12 cellular contexts compared by ENCODE assay signal in genomic region chr11:65538232-65538914, GRCh38. TPM values are rescaled to one million over a fixed set of nuclear protein-coding genes. Genes with fewer than 3 reads are reported as not detected.
DNase-seq lines count a peak whose midpoint lies in the region; ATAC-seq, FAIRE-seq and TF ChIP-seq lines count a peak whose summit lies in the region.
"Had no signal": no experiment of that assay in that cellular context is flagged by ENCODE, and none has a peak within 500 bp of the region (broad histone marks: within the 10 kb centered on the region; RNA-seq: fewer than 3 reads in every experiment).

No MANE protein-coding gene starts in this region.

- H2AFZ ChIP-seq in HCT116 (ENCODE audit: low read depth, low read length, poor library complexity, severe bottlenecking) (no peak overlapping the region), K562 (ENCODE audit: low read depth, low read length) (no peak overlapping the region), neural progenitor cell (replicated peaks) (no peak overlapping the region)

- peaks cover 9% of the 10 kb centered on the region for H3K4me1 Mint-ChIP-seq in CD4-positive, alpha-beta T cell (ENCODE audit: low read depth)
- peaks cover 7% of the 10 kb centered on the region for H3K4me1 Mint-ChIP-seq in neural progenitor cell

- no peaks in the 10 kb centered on the region for H3K9me2 ChIP-seq in HCT116 (ENCODE audit: insufficient read depth)

- H3K4me1 ChIP-seq in HCT116 (ENCODE audit: control insufficient read depth in 1 of 2, insufficient read depth in 2 of 2, low read length in 2 of 2) (peaks cover 13 to 39% of the 10 kb centered on the region in 2 experiments; a peak in 3 of 4 replicates), K562 (replicated peaks in 1 of 2; ENCODE audit: control insufficient read depth in 2 of 2, insufficient read depth in 2 of 2, low read length in 2 of 2) (peaks cover 9 to 46% of the 10 kb centered on the region in 2 experiments), neural progenitor cell (peaks cover 19% of the 10 kb centered on the region)

- BruUV-seq in HCT116 (replicated peaks; lab: Mats Ljungman, UMichigan): TSS peak; percentile 45
- TSS peak; percentile 58 for BruUV-seq in K562 (replicated peaks; lab: Mats Ljungman, UMichigan)

- no peak for TF ChIP-seq CTCF in CD4-positive, alpha-beta T cell (IDR thresholded peaks at IDR 0.05)
- TF ChIP-seq CTCF in HCT116 (IDR thresholded peaks at IDR 0.05 in 2 of 3, conservative IDR thresholded peaks at IDR 0.05 in 1 of 3; ENCODE audit: borderline replicate concordance in 1 of 3, insufficient read depth in 1 of 3, low read depth in 2 of 3, low read length in 2 of 3) (no peak), K562 (IDR thresholded peaks at IDR 0.05 in 2 of 3, conservative IDR thresholded peaks at IDR 0.05 in 1 of 3; ENCODE audit: insufficient read depth in 2 of 3, low read depth in 1 of 3, low read length in 3 of 3) (no peak), neural progenitor cell (IDR thresholded peaks at IDR 0.05) (no peak)

- peaks cover 24% of the 10 kb centered on the region for H3K79me2 ChIP-seq in HCT116 (ENCODE audit: insufficient read depth, low read length)
- no peaks in the 10 kb centered on the region; the same call in 2 of the 3 replicates for H3K79me2 ChIP-seq in K562 (ENCODE audit: control insufficient read depth, insufficient read depth, low read length)
- no peaks in the 10 kb centered on the region for H3K79me2 ChIP-seq in neural progenitor cell (ENCODE audit: low read depth)

- FAIRE-seq in K562 (lab: Jason Lieb, UNC): no peak

- ATAC-seq in CD4-positive, alpha-beta T cell (ENCODE audit: poor library complexity): no peak
- ATAC-seq in HCT116: no peak
- no peak for ATAC-seq in K562
- ATAC-seq in HG02840 (IDR thresholded peaks at IDR 0.05; ENCODE audit: low FRiP score, unreplicated experiment): no peak
- ATAC-seq in GM19351 (IDR thresholded peaks at IDR 0.05; ENCODE audit: unreplicated experiment): no peak
- ATAC-seq: foreskin keratinocyte had no signal

- no peak for TF ChIP-seq RAD21 in HCT116 (IDR thresholded peaks at IDR 0.05; ENCODE audit: low read depth)
- TF ChIP-seq RAD21 in K562 (CRISPR knock-in tag; conservative IDR thresholded peaks at IDR 0.05 in 1 of 2, IDR thresholded peaks at IDR 0.05 in 1 of 2): no peak

- 93% methylated on average over 39 of the region's 43 CpGs for WGBS in K562 (ENCODE audit: insufficient coverage, low coverage, missing lambda C conversion rate)

- intact Hi-C loops in CD4-positive, alpha-beta T cell (cut with DNase I, micrococcal nuclease): no loop called here
- intact Hi-C loops in HCT116 (cut with micrococcal nuclease) (no loop called here), K562 (cut with micrococcal nuclease) (no loop called here)

- no peak for TF ChIP-seq POLR2A in HCT116 (IDR thresholded peaks at IDR 0.05; ENCODE audit: borderline replicate concordance, extremely low read depth, insufficient read depth, insufficient read length)
- TF ChIP-seq POLR2A in K562 (conservative IDR thresholded peaks at IDR 0.05): no peak

- CTCF ChIA-PET in CD4-positive, alpha-beta T cell (lab: Charles Lee): interaction anchor here (1.2 to 3.0 kb wide), 4 partner anchors 13 to 56 kb away, joined by 3 to 30 read pairs (median 4); partner anchors contain the start of gene EHBP1L1
- CTCF ChIA-PET in HCT116 (lab: Charles Lee) (no interaction called here), K562 (lab: Yijun Ruan, JAX; ENCODE audit: low intra/inter-chr PET ratio) (no interaction called here)

- H3K27ac Mint-ChIP-seq in CD4-positive, alpha-beta T cell: peak overlapping the region; percentile 44
- no peak overlapping the region for H3K27ac Mint-ChIP-seq in neural progenitor cell

- in situ Hi-C loops in K562 (cut with MboI): no loop called here

- H3K9me3 ChIP-seq in CD4-positive, alpha-beta T cell (ENCODE audit: control insufficient read depth, low read length): no peaks in the 10 kb centered on the region
- H3K9me3 ChIP-seq in HCT116 (ENCODE audit: control insufficient read depth in 1 of 2, insufficient read depth in 1 of 2, low read depth in 1 of 2, low read length in 2 of 2): no peaks in the 10 kb centered on the region
- H3K9me3 ChIP-seq in K562 (replicated peaks; ENCODE audit: control insufficient read depth, insufficient read depth, low read depth, low read length): no peaks in the 10 kb centered on the region
- no peaks in the 10 kb centered on the region for H3K9me3 ChIP-seq in neural progenitor cell (ENCODE audit: low read depth)

- peaks cover 29% of the 10 kb centered on the region for H3F3A ChIP-seq in neural progenitor cell (ENCODE audit: low read depth)

- RAD21 ChIA-PET in HCT116 (lab: Charles Lee; ENCODE audit: low non-redundant PET in 1 of 2, low total read pairs in 2 of 2, uncharacterized antibody in 2 of 2, unreplicated experiment in 2 of 2): no interaction called here

- POLR2A ChIA-PET in CD4-positive, alpha-beta T cell (lab: Charles Lee): interaction anchor here (1.2 to 4.8 kb wide), 5 partner anchors 8 to 114 kb away, joined by 3 to 32 read pairs (median 4); partner anchors contain the start of genes FAM89B, MAP3K11, PCNX3 and SCYL1
- POLR2A ChIA-PET in HCT116 (lab: Charles Lee): interaction anchor here (0.6 to 2.8 kb wide), 4 partner anchors 8 to 38 kb away, joined by 3 to 16 read pairs (median 4); partner anchors contain the start of gene SCYL1
- POLR2A ChIA-PET in K562 (lab: Yijun Ruan, JAX): interaction anchor here (0.7 to 6.5 kb wide), 7 partner anchors 8 to 115 kb away, joined by 3 to 48 read pairs (median 4); partner anchors contain the start of genes NEAT1 and SCYL1

- H3K4me2 ChIP-seq in HCT116 (ENCODE audit: low read length) (peak overlapping the region; percentile 94), K562 (ENCODE audit: insufficient read depth, low read length) (no peak overlapping the region), neural progenitor cell (peak overlapping the region; percentile 77)

- no peaks in the 10 kb centered on the region for H3K27me3 ChIP-seq in CD4-positive, alpha-beta T cell (ENCODE audit: control insufficient read depth, insufficient read depth, low read length)
- H3K27me3 ChIP-seq in HCT116 (ENCODE audit: insufficient read depth, low read length) (no peaks in the 10 kb centered on the region), K562 (ENCODE audit: control insufficient read depth in 2 of 2, insufficient read depth in 2 of 2, low read length in 2 of 2) (no peaks in the 10 kb centered on the region), neural progenitor cell (peaks cover 61% of the 10 kb centered on the region)
- H3K27me3 ChIP-seq: foreskin keratinocyte had no signal

- peak overlapping the region; percentile 60 for H3K4me3 Mint-ChIP-seq in CD4-positive, alpha-beta T cell
- peak overlapping the region; percentile 75 for H3K4me3 Mint-ChIP-seq in neural progenitor cell

- H3K27ac ChIP-seq in CD4-positive, alpha-beta T cell (ENCODE audit: low read depth, low read length): no peak overlapping the region
- H3K27ac ChIP-seq in HCT116 (ENCODE audit: low read depth, low read length) (peak overlapping the region; percentile 100), K562 (ENCODE audit: extremely low read depth, low read depth, low read length) (no peak overlapping the region), neural progenitor cell (no peak overlapping the region)
- H3K27ac ChIP-seq: foreskin keratinocyte had no signal

- H3K9me3 Mint-ChIP-seq in CD4-positive, alpha-beta T cell: no peaks in the 10 kb centered on the region
- no peaks in the 10 kb centered on the region for H3K9me3 Mint-ChIP-seq in neural progenitor cell

- H3K36me3 ChIP-seq in HCT116 (ENCODE audit: control insufficient read depth in 1 of 2, insufficient read depth in 2 of 2, low read length in 2 of 2) (peaks cover 3 to 4% of the 10 kb centered on the region in 2 experiments; a peak in 3 of 4 replicates), K562 (ENCODE audit: control insufficient read depth, insufficient read depth, low read length) (peaks cover 53% of the 10 kb centered on the region; the same call in 1 of the 3 replicates), neural progenitor cell (no peaks in the 10 kb centered on the region)

- H3K4me3 ChIP-seq in HCT116 (replicated peaks in 1 of 2; ENCODE audit: low read depth in 1 of 2, low read length in 2 of 2) (peak overlapping the region; percentile 68 to 85), K562 (no peak overlapping the region), neural progenitor cell (peak overlapping the region; percentile 48)

- H3K9ac ChIP-seq in HCT116 (ENCODE audit: low read length) (peak overlapping the region; percentile 82), K562 (ENCODE audit: insufficient read depth in 1 of 2, low read depth in 2 of 2, low read length in 2 of 2) (no peak overlapping the region), neural progenitor cell (no peak overlapping the region)

- no peak for TF ChIP-seq EP300 in K562 (IDR thresholded peaks at IDR 0.05; ENCODE audit: low read length)

- no peaks in the 10 kb centered on the region for H3K9me1 ChIP-seq in K562 (ENCODE audit: control insufficient read depth, insufficient read depth, low read length)

- DNase-seq in CD4-positive, alpha-beta T cell: no peak
- DNase-seq in HCT116 (ENCODE audit: low read depth, low spot score): no peak
- no peak for DNase-seq in K562 (ENCODE audit: extremely low read depth in 1 of 4, low spot score in 3 of 4)
- DNase-seq in neural progenitor cell (ENCODE audit: low spot score): no peak
- DNase-seq in stimulated activated naive CD4-positive, alpha-beta T cell (lab: John Stamatoyannopoulos, UW): no peak
- DNase-seq: COR-L47, foreskin keratinocyte, NCI-H1694, NCI-H774, SHP77 treated with DMSO at 0.1 percent for 48 hours had no signal

- peaks cover 47% of the 10 kb centered on the region for H3K36me3 Mint-ChIP-seq in CD4-positive, alpha-beta T cell (ENCODE audit: low read depth)
- peaks cover 14% of the 10 kb centered on the region for H3K36me3 Mint-ChIP-seq in neural progenitor cell

- H3K27me3 Mint-ChIP-seq in CD4-positive, alpha-beta T cell: no peaks in the 10 kb centered on the region
- H3K27me3 Mint-ChIP-seq in neural progenitor cell (ENCODE audit: insufficient read depth, low read depth): peaks cover 16% of the 10 kb centered on the region

- H4K20me1 ChIP-seq in HCT116 (ENCODE audit: insufficient read depth) (no peaks in the 10 kb centered on the region), K562 (replicated peaks; ENCODE audit: control insufficient read depth, insufficient read depth, low read length) (no peaks in the 10 kb centered on the region), neural progenitor cell (ENCODE audit: low read depth) (peaks cover 35% of the 10 kb centered on the region)

RNA-seq across cellular contexts. Expression of gene SCYL1, which starts 13.5 kb away (rescaled TPM):
- total RNA-seq in CD4-positive, alpha-beta T cell: 10 to 100 TPM; 57.4 to 60.7 TPM
- total RNA-seq in HCT116 (2021; ENCODE audit: unreplicated experiment): 104 TPM
- 82.4 and 84.4 TPM in 2 replicates for polyA plus RNA-seq in HCT116 (2012)
- total RNA-seq in K562 (2011; cell fraction: chromatin; rRNA removed; ENCODE audit: low replicate concordance): 59.7 and 207 TPM in 2 replicates
- total RNA-seq in K562 (2011; cell fraction: nucleolus; rRNA removed): 125 and 130 TPM in 2 replicates
- 91.0 and 98.2 TPM in 2 replicates for total RNA-seq in K562 (2011; cell fraction: nucleoplasm; rRNA removed)
- total RNA-seq in K562 (2014; rRNA removed): 145 and 156 TPM in 2 replicates
- 14.2 and 20.2 TPM in 2 replicates for total RNA-seq in K562 (2014; rRNA removed; fragmentation: Illumina TruSeq; extraction: Trizol)
- total RNA-seq in K562 (2015; rRNA removed; fragmentation: Illumina TruSeq; extraction: Trizol): 57.6 and 59.0 TPM in 2 replicates
- total RNA-seq in K562 (2021): 113 and 115 TPM in 2 replicates
- polyA plus RNA-seq in K562 (2011; rRNA removed): 55.0 and 79.2 TPM in 2 replicates
- polyA plus RNA-seq in K562 (2011; cell fraction: cytosol; rRNA removed): 121 and 188 TPM in 2 replicates
- polyA plus RNA-seq in K562 (2011; cell fraction: nucleus; rRNA removed): 124 and 172 TPM in 2 replicates
- 54.7 and 95.3 TPM in 2 replicates for polyA plus RNA-seq in K562 (2012)
- 76.1 and 81.3 TPM in 2 replicates for polyA plus RNA-seq in K562 (2014; fragmentation: Illumina TruSeq; extraction: Trizol)
- 1 to 10 TPM; 1.9 to 4.7 TPM for polyA plus RNA-seq in K562 (2014; fragmentation: Nextera tagmentation; extraction: Ambion mirVana)
- 96.0 and 104 TPM in 2 replicates for polyA plus RNA-seq in K562 (2014; rRNA removed)
- 27.0 and 42.0 TPM in 2 replicates for polyA minus RNA-seq in K562 (2011; rRNA and poly(A)+ RNA removed)
- 62.5 and 74.3 TPM in 2 replicates for polyA minus RNA-seq in K562 (2011; cell fraction: cytosol; rRNA and poly(A)+ RNA removed)
- polyA minus RNA-seq in K562 (2011; cell fraction: nucleus; rRNA and poly(A)+ RNA removed): 31.2 and 38.2 TPM in 2 replicates
- 16.9 and 45.2 TPM in 2 replicates for total RNA-seq in neural progenitor cell (ENCODE audit: low replicate concordance)

RNA-seq across cellular contexts. Expression of gene LTBP3, which starts 19.8 kb away (rescaled TPM):
- total RNA-seq in CD4-positive, alpha-beta T cell: 100 to 1,000 TPM; 236 to 238 TPM
- total RNA-seq in HCT116 (2021; ENCODE audit: unreplicated experiment): 248 TPM
- polyA plus RNA-seq in HCT116 (2012): 238 and 328 TPM in 2 replicates
- 78.9 and 182 TPM in 2 replicates for total RNA-seq in K562 (2011; cell fraction: chromatin; rRNA removed; ENCODE audit: low replicate concordance)
- total RNA-seq in K562 (2011; cell fraction: nucleolus; rRNA removed): 71.7 and 81.2 TPM in 2 replicates
- 77.2 and 120 TPM in 2 replicates for total RNA-seq in K562 (2011; cell fraction: nucleoplasm; rRNA removed)
- 15.0 and 19.3 TPM in 2 replicates for total RNA-seq in K562 (2014; rRNA removed)
- 1.3 and 1.7 TPM in 2 replicates for total RNA-seq in K562 (2014; rRNA removed; fragmentation: Illumina TruSeq; extraction: Trizol)
- total RNA-seq in K562 (2015; rRNA removed; fragmentation: Illumina TruSeq; extraction: Trizol): 3.8 and 4.4 TPM in 2 replicates
- 17.1 and 18.8 TPM in 2 replicates for total RNA-seq in K562 (2021)
- polyA plus RNA-seq in K562 (2011; rRNA removed): 7.4 and 17.0 TPM in 2 replicates
- polyA plus RNA-seq in K562 (2011; cell fraction: cytosol; rRNA removed): 13.4 and 20.3 TPM in 2 replicates
- 102 and 163 TPM in 2 replicates for polyA plus RNA-seq in K562 (2011; cell fraction: nucleus; rRNA removed)
- polyA plus RNA-seq in K562 (2012): 19.2 and 25.7 TPM in 2 replicates
- 4.8 and 6.9 TPM in 2 replicates for polyA plus RNA-seq in K562 (2014; fragmentation: Illumina TruSeq; extraction: Trizol)
- under 1 TPM; 0.06 to 0.14 TPM for polyA plus RNA-seq in K562 (2014; fragmentation: Nextera tagmentation; extraction: Ambion mirVana)
- 14.6 and 20.5 TPM in 2 replicates for polyA plus RNA-seq in K562 (2014; rRNA removed)
- 6.4 and 7.8 TPM in 2 replicates for polyA minus RNA-seq in K562 (2011; rRNA and poly(A)+ RNA removed)
- 7.6 and 12.6 TPM in 2 replicates for polyA minus RNA-seq in K562 (2011; cell fraction: cytosol; rRNA and poly(A)+ RNA removed)
- 18.2 and 23.1 TPM in 2 replicates for polyA minus RNA-seq in K562 (2011; cell fraction: nucleus; rRNA and poly(A)+ RNA removed)
- 1.2 and 6.1 TPM in 2 replicates for total RNA-seq in neural progenitor cell (ENCODE audit: low replicate concordance)

RNA-seq across cellular contexts. Expression of gene ZNRD2, which starts 31.9 kb away (rescaled TPM):
- total RNA-seq in CD4-positive, alpha-beta T cell: 10 to 100 TPM; 38.7 to 39.9 TPM
- total RNA-seq in HCT116 (2021; ENCODE audit: unreplicated experiment) (66.8 TPM), K562 (2014; rRNA removed) (129 and 153 TPM in 2 replicates), K562 (2014; rRNA removed; fragmentation: Illumina TruSeq; extraction: Trizol) (8.5 and 13.4 TPM in 2 replicates), K562 (2015; rRNA removed; fragmentation: Illumina TruSeq; extraction: Trizol) (60.4 and 61.8 TPM in 2 replicates), K562 (2021) (106 and 114 TPM in 2 replicates), neural progenitor cell (ENCODE audit: low replicate concordance) (15.5 and 34.0 TPM in 2 replicates)
- polyA plus RNA-seq in HCT116 (2012): 86.9 and 93.0 TPM in 2 replicates
- total RNA-seq in K562 (2011; cell fraction: chromatin; rRNA removed; ENCODE audit: low replicate concordance): 16.9 and 90.0 TPM in 2 replicates
- total RNA-seq in K562 (2011; cell fraction: nucleolus; rRNA removed): 98.3 and 115 TPM in 2 replicates
- 36.5 and 47.7 TPM in 2 replicates for total RNA-seq in K562 (2011; cell fraction: nucleoplasm; rRNA removed)
- polyA plus RNA-seq in K562 (2011; rRNA removed) (40.4 and 51.9 TPM in 2 replicates), K562 (2014; fragmentation: Illumina TruSeq; extraction: Trizol) (16.6 and 77.3 TPM in 2 replicates), K562 (2014; fragmentation: Nextera tagmentation; extraction: Ambion mirVana) (10 to 100 TPM; 35.6 to 66.3 TPM), K562 (2014; rRNA removed) (123 and 130 TPM in 2 replicates)
- polyA plus RNA-seq in K562 (2011; cell fraction: cytosol; rRNA removed): 70.6 and 201 TPM in 2 replicates
- 69.6 and 90.0 TPM in 2 replicates for polyA plus RNA-seq in K562 (2011; cell fraction: nucleus; rRNA removed)
- polyA plus RNA-seq in K562 (2012): 75.0 and 123 TPM in 2 replicates
- polyA minus RNA-seq in K562 (2011; rRNA and poly(A)+ RNA removed): 7.4 TPM in 2 replicates
- 22.4 and 23.0 TPM in 2 replicates for polyA minus RNA-seq in K562 (2011; cell fraction: cytosol; rRNA and poly(A)+ RNA removed)
- 61.0 and 62.0 TPM in 2 replicates for polyA minus RNA-seq in K562 (2011; cell fraction: nucleus; rRNA and poly(A)+ RNA removed)

RNA-seq across cellular contexts. Expression of gene FAM89B, which starts 34.0 kb away (rescaled TPM):
- 10 to 100 TPM; 23.3 to 27.3 TPM for total RNA-seq in CD4-positive, alpha-beta T cell
- total RNA-seq in HCT116 (2021; ENCODE audit: unreplicated experiment) (60.0 TPM), K562 (2014; rRNA removed) (26.1 and 36.0 TPM in 2 replicates), K562 (2014; rRNA removed; fragmentation: Illumina TruSeq; extraction: Trizol) (3.2 and 4.2 TPM in 2 replicates), K562 (2015; rRNA removed; fragmentation: Illumina TruSeq; extraction: Trizol) (12.3 and 12.6 TPM in 2 replicates), K562 (2021) (24.2 and 26.9 TPM in 2 replicates), neural progenitor cell (ENCODE audit: low replicate concordance) (11.7 and 27.8 TPM in 2 replicates)
- polyA plus RNA-seq in HCT116 (2012): 46.1 and 52.9 TPM in 2 replicates
- total RNA-seq in K562 (2011; cell fraction: chromatin; rRNA removed; ENCODE audit: low replicate concordance): 6.1 and 32.6 TPM in 2 replicates
- total RNA-seq in K562 (2011; cell fraction: nucleolus; rRNA removed): 30.5 and 31.9 TPM in 2 replicates
- 14.4 and 16.7 TPM in 2 replicates for total RNA-seq in K562 (2011; cell fraction: nucleoplasm; rRNA removed)
- polyA plus RNA-seq in K562 (2011; rRNA removed) (9.7 and 12.3 TPM in 2 replicates), K562 (2014; fragmentation: Illumina TruSeq; extraction: Trizol) (11.9 and 21.9 TPM in 2 replicates), K562 (2014; fragmentation: Nextera tagmentation; extraction: Ambion mirVana) (under 1 TPM; 0.32 to 0.83 TPM), K562 (2014; rRNA removed) (27.6 and 33.4 TPM in 2 replicates)
- 21.6 and 65.1 TPM in 2 replicates for polyA plus RNA-seq in K562 (2011; cell fraction: cytosol; rRNA removed)
- 29.6 and 55.3 TPM in 2 replicates for polyA plus RNA-seq in K562 (2011; cell fraction: nucleus; rRNA removed)
- polyA plus RNA-seq in K562 (2012): 17.8 and 26.2 TPM in 2 replicates
- 2.2 and 3.2 TPM in 2 replicates for polyA minus RNA-seq in K562 (2011; rRNA and poly(A)+ RNA removed)
- polyA minus RNA-seq in K562 (2011; cell fraction: cytosol; rRNA and poly(A)+ RNA removed): 7.2 and 7.9 TPM in 2 replicates
- polyA minus RNA-seq in K562 (2011; cell fraction: nucleus; rRNA and poly(A)+ RNA removed): 22.2 and 25.9 TPM in 2 replicates

RNA-seq across cellular contexts. Expression of gene EHBP1L1, which starts 37.5 kb away (rescaled TPM):
- total RNA-seq in CD4-positive, alpha-beta T cell: 10 to 100 TPM; 82.6 to 88.5 TPM
- 105 TPM for total RNA-seq in HCT116 (2021; ENCODE audit: unreplicated experiment)
- 88.5 and 90.6 TPM in 2 replicates for polyA plus RNA-seq in HCT116 (2012)
- total RNA-seq in K562 (2011; cell fraction: chromatin; rRNA removed; ENCODE audit: low replicate concordance): 131 and 234 TPM in 2 replicates
- 106 and 109 TPM in 2 replicates for total RNA-seq in K562 (2011; cell fraction: nucleolus; rRNA removed)
- 106 and 124 TPM in 2 replicates for total RNA-seq in K562 (2011; cell fraction: nucleoplasm; rRNA removed)
- 80.6 and 98.7 TPM in 2 replicates for total RNA-seq in K562 (2014; rRNA removed)
- total RNA-seq in K562 (2014; rRNA removed; fragmentation: Illumina TruSeq; extraction: Trizol): 24.2 and 28.8 TPM in 2 replicates
- total RNA-seq in K562 (2015; rRNA removed; fragmentation: Illumina TruSeq; extraction: Trizol): 26.3 and 29.2 TPM in 2 replicates
- total RNA-seq in K562 (2021): 60.9 and 87.1 TPM in 2 replicates
- polyA plus RNA-seq in K562 (2011; rRNA removed): 19.2 and 29.8 TPM in 2 replicates
- 22.0 and 75.3 TPM in 2 replicates for polyA plus RNA-seq in K562 (2011; cell fraction: cytosol; rRNA removed)
- polyA plus RNA-seq in K562 (2011; cell fraction: nucleus; rRNA removed): 63.0 and 156 TPM in 2 replicates
- 47.0 and 62.8 TPM in 2 replicates for polyA plus RNA-seq in K562 (2012)
- polyA plus RNA-seq in K562 (2014; fragmentation: Illumina TruSeq; extraction: Trizol): 36.9 and 50.9 TPM in 2 replicates
- polyA plus RNA-seq in K562 (2014; fragmentation: Nextera tagmentation; extraction: Ambion mirVana): under 1 TPM; 0.03 to 0.38 TPM
- polyA plus RNA-seq in K562 (2014; rRNA removed): 56.4 and 61.3 TPM in 2 replicates
- 15.6 and 21.1 TPM in 2 replicates for polyA minus RNA-seq in K562 (2011; rRNA and poly(A)+ RNA removed)
- polyA minus RNA-seq in K562 (2011; cell fraction: cytosol; rRNA and poly(A)+ RNA removed): 50.6 and 59.1 TPM in 2 replicates
- polyA minus RNA-seq in K562 (2011; cell fraction: nucleus; rRNA and poly(A)+ RNA removed): 17.2 and 21.5 TPM in 2 replicates
- 4.7 and 5.1 TPM in 2 replicates for total RNA-seq in neural progenitor cell (ENCODE audit: low replicate concordance)
